8 cellular contexts compared by ENCODE assay signal in genomic region chr11:28697920-28698827, GRCh38.
DNase-seq lines count a peak whose midpoint lies in the region; ATAC-seq lines count a peak whose summit lies in the region.

No MANE protein-coding gene starts in this region.

- DNase-seq in NCI-H187 (lab: John Stamatoyannopoulos, UW) (peak; percentile 0 to 3), NCI-H187 treated with DMSO at 0.1 percent for 48 hours (lab: John Stamatoyannopoulos, UW) (no peak), LoVo (ENCODE audit: low spot score) (peak; percentile 36), Right ventricle myocardium superior (peak; percentile 44), renal cortical epithelial cell (ENCODE audit: low read depth) (peak; percentile 32)
- peak; percentile 34 to 51 for DNase-seq in activated CD4-positive, alpha-beta T cell treated with anti-CD3 and anti-CD28 coated beads, Interleukin-2, amount 50 U/mL, for 48 hours

- ATAC-seq in GM19438 (IDR thresholded peaks at IDR 0.05; ENCODE audit: low read depth, unreplicated experiment) (peak; percentile 64), Right ventricle myocardium superior (ENCODE audit: poor library complexity) (peak; percentile 61), HG03135 (IDR thresholded peaks at IDR 0.05; ENCODE audit: unreplicated experiment) (no peak)

- intact Hi-C loops in Right ventricle myocardium superior (cut with DNase I): loop anchor here (5.0 kb wide), 1 partner anchor 1001 kb away; no protein-coding TSS in a partner anchor
